8 cellular contexts compared by ENCODE assay signal in genomic region chr16:2752035-2752849, GRCh38. TPM values are rescaled to one million over a fixed set of nuclear protein-coding genes. Genes with fewer than 3 reads are reported as not detected.
DNase-seq lines count a peak whose midpoint lies in the region; ATAC-seq and TF ChIP-seq lines count a peak whose summit lies in the region.

SRRM2 (plus strand) TSS chr16:2752638; CDS start chr16:2756365, 3,727 bp downstream.

- CTCF ChIA-PET in activated CD4-positive, alpha-beta T cell treated with anti-CD3 and anti-CD28 coated beads, Interleukin-2, amount 10 ng/mL, durations not matched to agents 7 days and 5 days (lab: Charles Lee): no interaction called here

- H3K4me3 Mint-ChIP-seq in activated CD4-positive, alpha-beta T cell treated with anti-CD3 and anti-CD28 coated beads, Interleukin-2, amount 10 ng/mL, durations not matched to agents 7 days and 5 days: peak within 1 kb of the TSS; percentile 89

- intact Hi-C loops in left colon (cut with DNase I, micrococcal nuclease): no loop called here

- TF ChIP-seq CTCF in C4-2B (conservative IDR thresholded peaks at IDR 0.05) (no peak), coronary artery (IDR thresholded peaks at IDR 0.05) (no peak)

- peaks cover 57% of the 10 kb centered on the region for H3K4me1 Mint-ChIP-seq in activated CD4-positive, alpha-beta T cell treated with anti-CD3 and anti-CD28 coated beads, Interleukin-2, amount 10 ng/mL, durations not matched to agents 7 days and 5 days

- H3K27ac Mint-ChIP-seq in activated CD4-positive, alpha-beta T cell treated with anti-CD3 and anti-CD28 coated beads, Interleukin-2, amount 10 ng/mL, durations not matched to agents 7 days and 5 days: peak within 1 kb of the TSS; percentile 99

- POLR2A ChIA-PET in activated CD4-positive, alpha-beta T cell treated with anti-CD3 and anti-CD28 coated beads, Interleukin-2, amount 10 ng/mL, durations not matched to agents 7 days and 5 days (lab: Charles Lee): no interaction called here

- peak within 1 kb of the TSS; percentile 87 for H3K4me3 ChIP-seq in coronary artery

- H3K27me3 Mint-ChIP-seq in activated CD4-positive, alpha-beta T cell treated with anti-CD3 and anti-CD28 coated beads, Interleukin-2, amount 10 ng/mL, durations not matched to agents 7 days and 5 days: no peaks in the 10 kb centered on the region

- DNase-seq in NCI-H69 (lab: John Stamatoyannopoulos, UW): peak; percentile 99
- DNase-seq in activated CD4-positive, alpha-beta T cell treated with anti-CD3 and anti-CD28 coated beads, Interleukin-2, amount 10 ng/mL, durations not matched to agents 7 days and 5 days: peak; percentile 95
- DNase-seq in coronary artery (ENCODE audit: low spot score): peak; percentile 96
- DNase-seq in left colon: peak; percentile 94 to 97
- DNase-seq in stimulated activated CD4-positive, alpha-beta T cell treated with anti-CD3 and anti-CD28 coated beads, Interleukin-1b, Interleukin-23, amount 100 ng/mL, for 4 hours (ENCODE audit: low read depth in 2 of 2): peak; percentile 86 to 88

- H3K36me3 Mint-ChIP-seq in activated CD4-positive, alpha-beta T cell treated with anti-CD3 and anti-CD28 coated beads, Interleukin-2, amount 10 ng/mL, durations not matched to agents 7 days and 5 days (ENCODE audit: low read depth): peaks cover 55% of the 10 kb centered on the region

- ATAC-seq in GM19372 (IDR thresholded peaks at IDR 0.05; ENCODE audit: low read depth, unreplicated experiment): peak; percentile 69
- ATAC-seq in HG03521 (IDR thresholded peaks at IDR 0.05; ENCODE audit: unreplicated experiment): peak; percentile 81
- peak; percentile 90 for ATAC-seq in left colon

- H3K27ac ChIP-seq in C4-2B: peak within 1 kb of the TSS; percentile 87
- H3K27ac ChIP-seq in coronary artery: peak within 1 kb of the TSS; percentile 99

- no peaks in the 10 kb centered on the region for H3K9me3 Mint-ChIP-seq in activated CD4-positive, alpha-beta T cell treated with anti-CD3 and anti-CD28 coated beads, Interleukin-2, amount 10 ng/mL, durations not matched to agents 7 days and 5 days

RNA-seq across cellular contexts. Expression of gene SRRM2, which starts in this region (rescaled TPM):
- total RNA-seq in activated CD4-positive, alpha-beta T cell treated with anti-CD3 and anti-CD28 coated beads, Interleukin-2, amount 10 ng/mL, durations not matched to agents 7 days and 5 days: 100 to 1,000 TPM; 512 to 565 TPM
- 100 to 1,000 TPM; 476 to 593 TPM for total RNA-seq in left colon

Comparison
In these comparisons a context has a peak if more than half of its experiments do, and no peak if none do; other contexts are left out.
1. Peak in every context shown above with its lines: DNase-seq, ATAC-seq, H3K4me3 ChIP-seq and H3K27ac ChIP-seq.